ENCODE assay signal across 19 cellular contexts in genomic region chr9:91803143-91803940, GRCh38.
DNase-seq lines count a peak whose midpoint lies in the region; ATAC-seq and TF ChIP-seq lines count a peak whose summit lies in the region.
"Had no signal": no experiment of that assay in that cellular context is flagged by ENCODE, and none has a peak within 500 bp of the region (broad histone marks: within the 10 kb centered on the region; RNA-seq: fewer than 3 reads in every experiment).

No MANE protein-coding gene starts in this region.

- ATAC-seq in IMR-90 (ENCODE audit: low read depth) (peak; percentile 86), HG03342 (IDR thresholded peaks at IDR 0.05; ENCODE audit: unreplicated experiment) (no peak), GM21825 (IDR thresholded peaks at IDR 0.05; ENCODE audit: unreplicated experiment) (no peak)
- no peak for ATAC-seq in effector memory CD8-positive, alpha-beta T cell (replicated peaks)
- ATAC-seq: lower lobe of right lung; natural killer cell treated with Interleukin-12 subunit alpha and Interleukin-12 subunit beta and Interleukin-15 and Interleukin-18, amount 100 ng/mL, for 72 hours; sciatic nerve had no signal

- peak overlapping the region; percentile 68 for H2AFZ ChIP-seq in IMR-90 (replicated peaks; ENCODE audit: low read length, poor library complexity)
- H2AFZ ChIP-seq in osteoblast (ENCODE audit: low read length), result no peak overlapping the region

- H4K20me1 ChIP-seq in IMR-90 (ENCODE audit: insufficient read depth, low read length), result peaks cover 4% of the 10 kb centered on the region
- no peaks in the 10 kb centered on the region for H4K20me1 ChIP-seq in osteoblast (ENCODE audit: insufficient read depth, low read length)

- H2BK5ac ChIP-seq in IMR-90 (ENCODE audit: low read depth, low read length, poor library complexity, severe bottlenecking), result peak overlapping the region; percentile 72

- no peak overlapping the region for H3K23ac ChIP-seq in IMR-90 (ENCODE audit: low read depth, low read length)

- TF ChIP-seq POLR2A in IMR-90 (IDR thresholded peaks at IDR 0.05; ENCODE audit: low read depth, low read length), result no peak

- H2BK120ac ChIP-seq in IMR-90 (ENCODE audit: low read depth, low read length), result peak overlapping the region; percentile 88

- in situ Hi-C loops in IMR-90 (cut with MboI; ENCODE audit: low sequenced_read_pairs), result no loop called here

- H3K4me1 ChIP-seq in IMR-90 (ENCODE audit: control insufficient read depth, insufficient read depth, low read length) (peaks cover 26% of the 10 kb centered on the region), endodermal cell (ENCODE audit: control insufficient read depth, insufficient read depth, low read length) (peaks cover 17% of the 10 kb centered on the region), osteoblast (ENCODE audit: insufficient read depth, low read length) (no peaks in the 10 kb centered on the region)

- H4K5ac ChIP-seq in IMR-90 (ENCODE audit: low read depth, low read length), result peak overlapping the region; percentile 68

- H3K9me3 ChIP-seq in IMR-90 (ENCODE audit: control insufficient read depth, insufficient read depth, low read length) (no peaks in the 10 kb centered on the region), endodermal cell (ENCODE audit: control insufficient read depth, low read length) (no peaks in the 10 kb centered on the region), osteoblast (ENCODE audit: low read depth, low read length) (no peaks in the 10 kb centered on the region)
- H3K9me3 ChIP-seq: lower lobe of right lung, SJSA1 had no signal

- no peak overlapping the region for H3K9ac ChIP-seq in IMR-90 (ENCODE audit: low read depth, low read length)
- H3K9ac ChIP-seq in endodermal cell (ENCODE audit: extremely low read depth, low read length, poor library complexity, severe bottlenecking), result no peak overlapping the region

- peak overlapping the region; percentile 67 for H4K91ac ChIP-seq in IMR-90 (ENCODE audit: insufficient read depth, low read depth, low read length)

- BruUV-seq in IMR-90 (replicated peaks; lab: Mats Ljungman, UMichigan), result no TSS peak

- peak overlapping the region; percentile 78 for H2BK20ac ChIP-seq in IMR-90 (ENCODE audit: low read depth, low read length)

- peak overlapping the region; percentile 79 for H3K4ac ChIP-seq in IMR-90 (ENCODE audit: low read depth, low read length)

- no peaks in the 10 kb centered on the region for H3K79me2 ChIP-seq in osteoblast (ENCODE audit: insufficient read depth, low read length)

- H3K36me3 Mint-ChIP-seq in endodermal cell (ENCODE audit: low read depth), result peaks cover 22% of the 10 kb centered on the region
- H3K36me3 Mint-ChIP-seq in effector memory CD8-positive, alpha-beta T cell (ENCODE audit: insufficient read depth), result peaks cover 11% of the 10 kb centered on the region

- peaks cover 0 to 17% of the 10 kb centered on the region in 2 experiments; a peak in 2 of 4 replicates for H3K79me1 ChIP-seq in IMR-90 (ENCODE audit: low read depth in 1 of 2, low read length in 2 of 2)

- peaks cover 29% of the 10 kb centered on the region for H3K9me1 ChIP-seq in IMR-90 (ENCODE audit: insufficient read depth, low read length)

- peak overlapping the region; percentile 68 for H3K14ac ChIP-seq in IMR-90 (replicated peaks; ENCODE audit: low read depth, low read length)

- POLR2A ChIA-PET in IMR-90 (lab: Charles Lee; ENCODE audit: unreplicated experiment), result no interaction called here

- H3K4me3 ChIP-seq in IMR-90 (ENCODE audit: insufficient read depth, low read depth, low read length) (no peak overlapping the region), endodermal cell (ENCODE audit: low read length) (no peak overlapping the region), osteoblast (ENCODE audit: insufficient read depth, low read length) (no peak overlapping the region)
- H3K4me3 ChIP-seq: lower lobe of right lung, SJSA1 had no signal

- no peak overlapping the region for H3K56ac ChIP-seq in IMR-90 (ENCODE audit: extremely low read depth, insufficient read depth, low read length)

- dilution Hi-C loops in IMR-90 (cut with HindIII; ENCODE audit: low sequenced_read_pairs, unreplicated experiment), result no loop called here

- peaks cover 54% of the 10 kb centered on the region for H3K4me1 Mint-ChIP-seq in endodermal cell
- H3K4me1 Mint-ChIP-seq in effector memory CD8-positive, alpha-beta T cell (ENCODE audit: low read depth in 2 of 2), result peaks cover 12 to 26% of the 10 kb centered on the region in 2 donors

- DNase-seq in AG08395 (ENCODE audit: low spot score) (peak; percentile 61), IMR-90 (peak; percentile 81), endodermal cell (peak; percentile 14), osteoblast (ENCODE audit: insufficient read length, low spot score, missing footprints) (no peak), nucleus accumbens (lab: John Stamatoyannopoulos, UW) (no peak)
- DNase-seq in effector memory CD8-positive, alpha-beta T cell, result no peak
- DNase-seq: activated naive CD4-positive, alpha-beta T cell treated with anti-CD3 and anti-CD28 coated beads for 36 hours; KBM-7; lower lobe of right lung; NCI-H1105 treated with DMSO at 0.1 percent for 48 hours; NCI-H226; stimulated activated naive CD4-positive, alpha-beta T cell treated with Interleukin-2 at 50 U/mL for 16 hours had no signal

- H3K27ac Mint-ChIP-seq in endodermal cell, result peak overlapping the region; percentile 35
- no peak overlapping the region for H3K27ac Mint-ChIP-seq in effector memory CD8-positive, alpha-beta T cell
- H3K27ac Mint-ChIP-seq: activated naive CD4-positive, alpha-beta T cell treated with anti-CD3 and anti-CD28 coated beads for 36 hours; B cell; natural killer cell treated with Interleukin-12 subunit alpha and Interleukin-12 subunit beta and Interleukin-15 and Interleukin-18, amount 100 ng/mL, for 72 hours had no signal

- H2BK15ac ChIP-seq in IMR-90 (ENCODE audit: low read depth, low read length), result peak overlapping the region; percentile 77; the same call in 2 of the 3 replicates

- no peak overlapping the region for H2AK9ac ChIP-seq in IMR-90 (replicated peaks; ENCODE audit: low read depth, low read length, poor library complexity)

- TF ChIP-seq RAD21 in IMR-90 (IDR thresholded peaks at IDR 0.05; ENCODE audit: low read length), result no peak

- CTCF ChIA-PET in IMR-90 (lab: Yijun Ruan, JAX), result interaction anchor here (1.3 kb wide), 1 partner anchor 32 kb away, joined by 4 read pairs; no protein-coding TSS in a partner anchor

- WGBS in IMR-90 (ENCODE audit: extremely low coverage in 2 of 2, insufficient read length in 1 of 2), 2 experiments, result 59% methylated on average over 4 of the region's 9 CpGs; no CpG with 5 or more reads in 1 of the 2 experiments
- WGBS in endodermal cell (ENCODE audit: insufficient coverage in 1 of 2, insufficient read length in 1 of 2), 2 experiments, result 92 to 94% methylated on average over 7 to 9 of the region's 9 CpGs

- TF ChIP-seq CTCF in IMR-90 (conservative IDR thresholded peaks at IDR 0.05; ENCODE audit: low read depth, low read length) (no peak), endodermal cell (conservative IDR thresholded peaks at IDR 0.05) (no peak), osteoblast (IDR thresholded peaks at IDR 0.05; ENCODE audit: extremely low read depth, low read depth, low read length) (no peak)

- peak overlapping the region; percentile 41; the same call in 1 of the 2 replicates for H2AK5ac ChIP-seq in IMR-90 (ENCODE audit: low read depth, low read length)

- peak overlapping the region; percentile 63 for H3K18ac ChIP-seq in IMR-90 (ENCODE audit: low read depth, low read length)

- peak overlapping the region in 1 of 2 experiments; percentile 52; a peak in 1 of 4 replicates for H4K8ac ChIP-seq in IMR-90 (ENCODE audit: low read depth in 2 of 2, low read length in 2 of 2)

- H3K4me2 ChIP-seq in IMR-90 (ENCODE audit: low read depth, low read length) (peak overlapping the region; percentile 53), osteoblast (ENCODE audit: insufficient read depth, low read length) (peak overlapping the region; percentile 4)

- H3K27me3 ChIP-seq in IMR-90 (ENCODE audit: control insufficient read depth, insufficient read depth, low read length) (no peaks in the 10 kb centered on the region), endodermal cell (ENCODE audit: control insufficient read depth, insufficient read depth, low read length, poor library complexity, severe bottlenecking) (no peaks in the 10 kb centered on the region), osteoblast (ENCODE audit: insufficient read depth, low read length) (peaks cover 12% of the 10 kb centered on the region)
- H3K27me3 ChIP-seq: SJSA1 had no signal

- 0 out of 2 replicates have a peak, but pooled peaks cover 1% of the 10 kb centered on the region for H3K36me3 ChIP-seq in IMR-90 (ENCODE audit: control insufficient read depth, insufficient read depth, low read length)
- peaks cover 47% of the 10 kb centered on the region for H3K36me3 ChIP-seq in endodermal cell (ENCODE audit: control insufficient read depth, insufficient read depth, low read length)
- no peaks in the 10 kb centered on the region for H3K36me3 ChIP-seq in osteoblast (ENCODE audit: insufficient read depth, low read length)
- H3K36me3 ChIP-seq: lower lobe of right lung, SJSA1 had no signal

- H3K9me3 Mint-ChIP-seq in endodermal cell, result no peaks in the 10 kb centered on the region
- H3K9me3 Mint-ChIP-seq in effector memory CD8-positive, alpha-beta T cell, result peaks cover 0 to 2% of the 10 kb centered on the region in 2 donors
- H3K9me3 Mint-ChIP-seq: activated naive CD4-positive, alpha-beta T cell treated with anti-CD3 and anti-CD28 coated beads for 36 hours; central memory CD8-positive, alpha-beta T cell had no signal

- intact Hi-C loops in IMR-90 (cut with micrococcal nuclease), result no loop called here

- no peaks in the 10 kb centered on the region for H3K27me3 Mint-ChIP-seq in endodermal cell (ENCODE audit: insufficient read depth)
- peaks cover 11 to 13% of the 10 kb centered on the region in 2 donors for H3K27me3 Mint-ChIP-seq in effector memory CD8-positive, alpha-beta T cell

- H3K4me3 Mint-ChIP-seq in endodermal cell, result no peak overlapping the region
- no peak overlapping the region for H3K4me3 Mint-ChIP-seq in effector memory CD8-positive, alpha-beta T cell
- H3K4me3 Mint-ChIP-seq: activated naive CD4-positive, alpha-beta T cell treated with anti-CD3 and anti-CD28 coated beads for 36 hours; B cell; central memory CD8-positive, alpha-beta T cell; natural killer cell treated with Interleukin-12 subunit alpha and Interleukin-12 subunit beta and Interleukin-15 and Interleukin-18, amount 100 ng/mL, for 72 hours had no signal

- H3K27ac ChIP-seq in IMR-90 (ENCODE audit: insufficient read depth, low read length) (peak overlapping the region; percentile 65), endodermal cell (ENCODE audit: low read depth, low read length) (no peak overlapping the region), osteoblast (ENCODE audit: low read depth, low read length) (no peak overlapping the region)
- H3K27ac ChIP-seq: lower lobe of right lung, SJSA1 had no signal

TF ChIP-seq in IMR-90, 13 proteins besides CTCF, POLR2A, EP300 and RAD21 (continues in another document):
- TF ChIP-seq SMC3 (IDR thresholded peaks at IDR 0.05; ENCODE audit: low read depth, low read length) (no peak), NFE2L2 (IDR thresholded peaks at IDR 0.05; ENCODE audit: low read depth, low read length) (no peak), CEBPB (IDR thresholded peaks at IDR 0.05; ENCODE audit: low read depth, low read length) (peak; percentile 6; the same call in 1 of the 2 replicates)

Comparison
In these comparisons a context has a peak if more than half of its experiments do, and no peak if none do; other contexts are left out.
1. DNase-seq: peak in AG08395 (single experiment), IMR-90 (single experiment) and endodermal cell (single experiment); none in osteoblast (single experiment), effector memory CD8-positive, alpha-beta T cell (0 of 3) and nucleus accumbens (0 of 56).